Comparison of ENCODE assay signal across 18 cellular contexts in the genomic region with DNA sequence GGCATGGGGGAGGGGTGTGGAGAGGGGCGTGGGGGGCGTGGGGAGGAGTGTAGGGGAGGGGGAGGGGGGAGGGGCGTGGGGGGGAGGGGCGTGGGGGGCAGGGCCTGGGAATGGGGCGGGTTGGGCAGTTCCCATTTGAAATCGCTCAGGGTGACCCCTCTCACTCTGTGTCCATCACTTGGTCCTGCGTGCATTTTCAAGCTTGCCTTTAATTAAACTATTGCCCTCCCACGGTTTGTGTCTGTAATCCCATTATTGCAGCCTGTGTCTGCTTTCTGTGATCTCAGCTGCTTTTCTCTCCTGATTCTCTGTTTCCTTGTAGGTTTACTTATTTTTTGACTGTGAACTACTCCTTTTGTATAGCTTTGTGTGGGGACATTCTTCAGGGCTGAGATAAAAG. TPM values are rescaled to one million over a fixed set of nuclear protein-coding genes. Genes with fewer than 3 reads are reported as not detected.
"Had no signal": no experiment of that assay in that cellular context is flagged by ENCODE, and none has a peak within 500 bp of the region (broad histone marks: within the 10 kb centered on the region; RNA-seq: fewer than 3 reads in every experiment).

No MANE protein-coding gene starts in this region.

- H3K4me3 ChIP-seq: mucosa of descending colon, upper lobe of right lung had no signal

- H3K9me3 ChIP-seq: breast epithelium, mucosa of descending colon, suprapubic skin, upper lobe of right lung had no signal

- H3K9me3 Mint-ChIP-seq: activated naive CD8-positive, alpha-beta T cell treated with anti-CD3 and anti-CD28 coated beads for 36 hours had no signal

- DNase-seq: activated CD4-positive, alpha-beta T cell treated with anti-CD3 and anti-CD28 coated beads, Interleukin-2, amount 50 U/mL, for 48 hours; activated CD4-positive, CD25-positive, alpha-beta regulatory T cell treated with anti-CD3 and anti-CD28 coated beads, Interleukin-2, amount 50 U/mL, for 72 hours; activated naive CD8-positive, alpha-beta T cell treated with anti-CD3 and anti-CD28 coated beads for 36 hours; activated T-cell treated with anti-CD3 and anti-CD28 coated beads, Interleukin-2, amount 50 U/mL, for 48 hours; dermis blood vessel endothelial cell; left colon; mucosa of descending colon; naive thymus-derived CD8-positive, alpha-beta T cell; stimulated activated CD4-positive, alpha-beta T cell treated with anti-CD3 and anti-CD28 coated beads, Interleukin-12 subunit alpha, Interleukin-12 subunit beta, amount 100 ng/mL, for 4 hours; stimulated activated naive CD4-positive, alpha-beta T cell; upper lobe of right lung had no signal

- H3K36me3 ChIP-seq: breast epithelium, suprapubic skin, upper lobe of right lung had no signal

- H3K27ac Mint-ChIP-seq: activated naive CD8-positive, alpha-beta T cell treated with anti-CD3 and anti-CD28 coated beads for 36 hours; naive thymus-derived CD8-positive, alpha-beta T cell had no signal

- H3K4me1 ChIP-seq: breast epithelium, upper lobe of right lung had no signal

- ATAC-seq: esophagus mucosa; left colon; mucosa of descending colon; naive thymus-derived CD8-positive, alpha-beta T cell had no signal

- H3K27ac ChIP-seq: breast epithelium, suprapubic skin, upper lobe of right lung had no signal

- H3K4me3 Mint-ChIP-seq: activated naive CD8-positive, alpha-beta T cell treated with anti-CD3 and anti-CD28 coated beads for 36 hours had no signal

- H3K4me1 Mint-ChIP-seq: activated naive CD8-positive, alpha-beta T cell treated with anti-CD3 and anti-CD28 coated beads for 36 hours had no signal

- H3K36me3 Mint-ChIP-seq: activated naive CD8-positive, alpha-beta T cell treated with anti-CD3 and anti-CD28 coated beads for 36 hours had no signal

RNA-seq across cellular contexts. Expression of a gene that starts 1.3 kb away (rescaled TPM):
- total RNA-seq: activated naive CD8-positive, alpha-beta T cell treated with anti-CD3 and anti-CD28 coated beads for 36 hours; cerebellum; esophagus mucosa; left colon; lung microvascular endothelial cell; naive thymus-derived CD8-positive, alpha-beta T cell; osteoblast; pulmonary artery endothelial cell; upper lobe of right lung had no signal

RNA-seq across cellular contexts. Expression of a gene that starts 46.6 kb away (rescaled TPM):
- total RNA-seq: activated naive CD8-positive, alpha-beta T cell treated with anti-CD3 and anti-CD28 coated beads for 36 hours; cerebellum; dermis blood vessel endothelial cell; esophagus mucosa; left colon; lung microvascular endothelial cell; mucosa of descending colon; naive thymus-derived CD8-positive, alpha-beta T cell; osteoblast; pulmonary artery endothelial cell; suprapubic skin; upper lobe of right lung had no signal
